20 cellular contexts compared by ENCODE assay signal in genomic region chr19:29380581-29380980, GRCh38.
DNase-seq lines count a peak whose midpoint lies in the region; ATAC-seq, FAIRE-seq and TF ChIP-seq lines count a peak whose summit lies in the region.
"Had no signal": no experiment of that assay in that cellular context is flagged by ENCODE, and none has a peak within 500 bp of the region (broad histone marks: within the 10 kb centered on the region; RNA-seq: fewer than 3 reads in every experiment).

No MANE protein-coding gene starts in this region.

- intact Hi-C loops in left ventricle myocardium inferior (cut with micrococcal nuclease) (no loop called here), lower lobe of right lung (cut with DNase I) (no loop called here), spleen (cut with DNase I; ENCODE audit: low total_unique reads) (no loop called here)

- H3K27me3 ChIP-seq in right atrium auricular region: no peaks in the 10 kb centered on the region
- peaks cover 91% of the 10 kb centered on the region for H3K27me3 ChIP-seq in left ventricle myocardium inferior (ENCODE audit: low read depth)
- H3K27me3 ChIP-seq in lower lobe of right lung (ENCODE audit: low read depth): peaks cover 19% of the 10 kb centered on the region
- H3K27me3 ChIP-seq in spleen (replicated peaks in 1 of 7): peaks cover 0 to 33% (median 2%) of the 10 kb centered on the region in 7 donors
- H3K27me3 ChIP-seq in small intestine (ENCODE audit: control insufficient read depth in 2 of 2, insufficient read depth in 2 of 2, low read length in 2 of 2): peaks cover 0 to 2% of the 10 kb centered on the region in 2 donors

- FAIRE-seq in small intestine (lab: Jason Lieb, UNC): no peak
- FAIRE-seq: A549 had no signal

- H3K27ac ChIP-seq in right atrium auricular region (no peak overlapping the region), left ventricle myocardium inferior (replicated peaks) (no peak overlapping the region), lower lobe of right lung (no peak overlapping the region), spleen (no peak overlapping the region), small intestine (ENCODE audit: low read depth in 1 of 2, low read length in 1 of 2) (no peak overlapping the region)
- H3K27ac ChIP-seq: A549, PC-9 had no signal

- H3K4me3 ChIP-seq in right atrium auricular region (no peak overlapping the region), left ventricle myocardium inferior (no peak overlapping the region), lower lobe of right lung (no peak overlapping the region), spleen (no peak overlapping the region), small intestine (ENCODE audit: low read depth in 1 of 2, low read length in 2 of 2) (no peak overlapping the region)
- H3K4me3 ChIP-seq: A549, GM23338, PC-9 had no signal

- ATAC-seq in lower lobe of right lung (no peak), GM21528 (IDR thresholded peaks at IDR 0.05; ENCODE audit: low FRiP score, unreplicated experiment) (no peak), HG02981 (IDR thresholded peaks at IDR 0.05; ENCODE audit: unreplicated experiment) (no peak)
- ATAC-seq: A549, GM23338, Right ventricle myocardium inferior had no signal

- TF ChIP-seq CTCF in right atrium auricular region (IDR thresholded peaks at IDR 0.05) (no peak), left ventricle myocardium inferior (IDR thresholded peaks at IDR 0.05; ENCODE audit: borderline replicate concordance) (no peak), lower lobe of right lung (IDR thresholded peaks at IDR 0.05) (no peak), spleen (IDR thresholded peaks at IDR 0.05 in 8 of 11, conservative IDR thresholded peaks at IDR 0.05 in 3 of 11) (no peak)

- 63 to 82% (median 75%) methylated on average over 4 to 5 of the region's 5 CpGs for WGBS in spleen, 5 donors
- WGBS in small intestine, 3 donors: 73 to 77% (median 73%) methylated on average over 5 of the region's 5 CpGs

- H3K4me1 ChIP-seq in right atrium auricular region (no peaks in the 10 kb centered on the region), left ventricle myocardium inferior (no peaks in the 10 kb centered on the region), lower lobe of right lung (no peaks in the 10 kb centered on the region), spleen (no peaks in the 10 kb centered on the region), small intestine (ENCODE audit: control insufficient read depth in 2 of 2, insufficient read depth in 1 of 2, low read depth in 1 of 2, low read length in 1 of 2) (no peaks in the 10 kb centered on the region)
- H3K4me1 ChIP-seq: A549 had no signal

- no peak for TF ChIP-seq POLR2A in spleen (IDR thresholded peaks at IDR 0.05)

- DNase-seq in right atrium auricular region (ENCODE audit: low spot score): peak; percentile 32
- DNase-seq in left ventricle myocardium inferior: no peak
- peak; percentile 14 for DNase-seq in lower lobe of right lung
- DNase-seq in spleen: peak; percentile 25
- no peak for DNase-seq in LoVo (ENCODE audit: low spot score)
- DNase-seq in small intestine: no peak
- DNase-seq: C1 segment of cervical spinal cord, DMS79 treated with DMSO at 0.1 percent for 48 hours, IMR-90, Karpas-422, MM.1S, NCI-H1092 treated with DMSO at 0.1 percent for 48 hours, NCI-H510A treated with DMSO at 0.1 percent for 48 hours, NCI-H82, PC-9 had no signal

- H3K36me3 ChIP-seq in right atrium auricular region (no peaks in the 10 kb centered on the region), left ventricle myocardium inferior (no peaks in the 10 kb centered on the region), lower lobe of right lung (no peaks in the 10 kb centered on the region), spleen (no peaks in the 10 kb centered on the region), small intestine (ENCODE audit: control insufficient read depth in 2 of 2, insufficient read depth in 2 of 2, low read length in 2 of 2) (no peaks in the 10 kb centered on the region)

- H3K9me3 ChIP-seq in right atrium auricular region: no peaks in the 10 kb centered on the region
- no peaks in the 10 kb centered on the region for H3K9me3 ChIP-seq in left ventricle myocardium inferior (replicated peaks)
- no peaks in the 10 kb centered on the region for H3K9me3 ChIP-seq in lower lobe of right lung
- no peaks in the 10 kb centered on the region for H3K9me3 ChIP-seq in spleen
- no peaks in the 10 kb centered on the region for H3K9me3 ChIP-seq in small intestine (ENCODE audit: control insufficient read depth, low read depth)
- H3K9me3 ChIP-seq: A549 had no signal

Comparison
In these comparisons a context has a peak if more than half of its experiments do, and no peak if none do; other contexts are left out.
1. DNase-seq: peak in right atrium auricular region (single experiment), lower lobe of right lung (single experiment) and spleen (single experiment); none in left ventricle myocardium inferior (single experiment), LoVo (single experiment) and small intestine (single experiment).